1 cellular context compared by ENCODE assay signal in genomic region chr7:32957326-32958045, GRCh38.
A peak's percentile ranks its signal among the peaks of the same experiment; 100 is the strongest.
TF ChIP-seq lines count a peak whose summit lies in the region.

TSS of gene FKBP9 (plus strand) at chr7:32957440. CDS start at chr7:32957574, 134 bp downstream.

TF ChIP-seq in K562, 482 proteins besides CTCF, POLR2A, EP300 and RAD21 (continued from another document and continues in another):
- TF ChIP-seq ZNF511 (CRISPR knock-in tag; IDR thresholded peaks at IDR 0.05) (peak; percentile 71; the same call in 1 of the 2 replicates), CCNT2 (IDR thresholded peaks at IDR 0.05; ENCODE audit: borderline replicate concordance, extremely low read depth, insufficient read length, low read depth, low read length) (peak; percentile 83), TAF7 (tag; IDR thresholded peaks at IDR 0.05) (no peak), CEBPZ (IDR thresholded peaks at IDR 0.05; ENCODE audit: borderline replicate concordance, low read depth, low read length) (no peak), ZNF395 (CRISPR knock-in tag; IDR thresholded peaks at IDR 0.05) (no peak), MAX (CRISPR knock-in tag; IDR thresholded peaks at IDR 0.05) (no peak), RNF2 (IDR thresholded peaks at IDR 0.05) (no peak; the same call in 1 of the 2 replicates), ZNF551 (CRISPR knock-in tag; IDR thresholded peaks at IDR 0.05) (no peak), ARID1B (IDR thresholded peaks at IDR 0.05) (no peak), ELF1 (tag; IDR thresholded peaks at IDR 0.05) (no peak; the same call in 1 of the 2 replicates), ZFPM2 (CRISPR knock-in tag; IDR thresholded peaks at IDR 0.05) (no peak), RBM25 (IDR thresholded peaks at IDR 0.05; ENCODE audit: low read depth, low read length, severe bottlenecking) (no peak), ZNF830 (CRISPR knock-in tag; IDR thresholded peaks at IDR 0.05) (no peak), HMGXB4 (CRISPR knock-in tag; IDR thresholded peaks at IDR 0.05) (no peak), FOXO4 (CRISPR knock-in tag; IDR thresholded peaks at IDR 0.05) (no peak), TSC22D4 (tag; IDR thresholded peaks at IDR 0.05) (no peak), ZNF764 (CRISPR knock-in tag; IDR thresholded peaks at IDR 0.05; ENCODE audit: low read depth) (no peak), LCOR (CRISPR knock-in tag; IDR thresholded peaks at IDR 0.05) (no peak), FOXA1 (IDR thresholded peaks at IDR 0.05; ENCODE audit: borderline replicate concordance) (no peak), PURB (CRISPR knock-in tag; IDR thresholded peaks at IDR 0.05; ENCODE audit: low read depth) (no peak), NONO (IDR thresholded peaks at IDR 0.05; ENCODE audit: low read depth in 2 of 2, low read length in 1 of 2) (peak; percentile 47 to 95), L3MBTL2 (IDR thresholded peaks at IDR 0.05) (peak; percentile 80), ID3 (CRISPR knock-in tag; IDR thresholded peaks at IDR 0.05) (no peak), ID3 (tag; IDR thresholded peaks at IDR 0.05) (peak; percentile 64; the same call in 1 of the 2 replicates), TBL1XR1 (IDR thresholded peaks at IDR 0.05; ENCODE audit: low read length in 2 of 2) (no peak), STAT5A (IDR thresholded peaks at IDR 0.05; ENCODE audit: borderline replicate concordance, low read length) (no peak), NEUROD1 (IDR thresholded peaks at IDR 0.05; ENCODE audit: borderline replicate concordance, low read depth, low read length, partially characterized antibody) (no peak), HMGN3 (IDR thresholded peaks at IDR 0.05; ENCODE audit: borderline replicate concordance, extremely low read depth, insufficient read length, low read depth, low read length) (peak; percentile 39), E2F4 (CRISPR knock-in tag; IDR thresholded peaks at IDR 0.05; ENCODE audit: low read depth) (peak; percentile 47; the same call in 1 of the 2 replicates), GABPB2 (CRISPR knock-in tag; conservative IDR thresholded peaks at IDR 0.05) (no peak), GATAD2B (IDR thresholded peaks at IDR 0.05; ENCODE audit: borderline replicate concordance) (peak; percentile 83), ZNF41 (CRISPR knock-in tag; conservative IDR thresholded peaks at IDR 0.05) (no peak), HLTF (IDR thresholded peaks at IDR 0.05) (no peak), MCM3 (IDR thresholded peaks at IDR 0.05) (no peak), ZBTB34 (CRISPR knock-in tag; IDR thresholded peaks at IDR 0.05) (no peak), HDGF (IDR thresholded peaks at IDR 0.05) (no peak), SMAD2 (IDR thresholded peaks at IDR 0.05; ENCODE audit: low read depth, low read length) (no peak), FIP1L1 (IDR thresholded peaks at IDR 0.05; ENCODE audit: low read depth, low read length, poor library complexity, severe bottlenecking) (peak; percentile 67), LEF1 (IDR thresholded peaks at IDR 0.05) (no peak), POU5F1 (IDR thresholded peaks at IDR 0.05; ENCODE audit: borderline replicate concordance, low read depth, low read length, partially characterized antibody) (no peak), HMG20A (CRISPR knock-in tag; conservative IDR thresholded peaks at IDR 0.05) (no peak), ZBTB2 (IDR thresholded peaks at IDR 0.05) (no peak), PRPF4 (IDR thresholded peaks at IDR 0.05; ENCODE audit: insufficient read depth, low read depth, low read length, poor library complexity, severe bottlenecking) (no peak), STAT6 (CRISPR knock-in tag; IDR thresholded peaks at IDR 0.05) (no peak), ZNF354B (CRISPR knock-in tag; IDR thresholded peaks at IDR 0.05) (no peak), ZBTB17 (CRISPR knock-in tag; IDR thresholded peaks at IDR 0.05) (peak; percentile 72), PHB2 (IDR thresholded peaks at IDR 0.05; ENCODE audit: low read depth) (no peak), ZFP36 (IDR thresholded peaks at IDR 0.05; ENCODE audit: low read depth, low read length, partially characterized antibody) (no peak), HEY1 (CRISPR knock-in tag; IDR thresholded peaks at IDR 0.05; ENCODE audit: borderline replicate concordance) (no peak), PYGO2 (tag; IDR thresholded peaks at IDR 0.05) (no peak), BCL6 (CRISPR knock-in tag; IDR thresholded peaks at IDR 0.05) (no peak)
